ENCODE assay signal across 1 cellular context in genomic region chr2:3094999-3095958, GRCh38.
TF ChIP-seq lines count a peak whose summit lies in the region.

No MANE protein-coding gene starts in this region.

TF ChIP-seq in GM23338, 12 proteins besides CTCF, POLR2A, EP300 and RAD21 (continued from another document):
- TF ChIP-seq ZNF462 (CRISPR knock-in tag; IDR thresholded peaks at IDR 0.05), result no peak
- no peak for TF ChIP-seq JUNB (IDR thresholded peaks at IDR 0.05; ENCODE audit: unreplicated experiment)
- TF ChIP-seq STAT1 (IDR thresholded peaks at IDR 0.05; ENCODE audit: unreplicated experiment), result no peak
- no peak for TF ChIP-seq ZNF331 (CRISPR knock-in tag; IDR thresholded peaks at IDR 0.05; ENCODE audit: low read depth)
TF ChIP-seq in GM23338: peak in this region for 0.
